8 cellular contexts compared by ENCODE assay signal in the genomic region with DNA sequence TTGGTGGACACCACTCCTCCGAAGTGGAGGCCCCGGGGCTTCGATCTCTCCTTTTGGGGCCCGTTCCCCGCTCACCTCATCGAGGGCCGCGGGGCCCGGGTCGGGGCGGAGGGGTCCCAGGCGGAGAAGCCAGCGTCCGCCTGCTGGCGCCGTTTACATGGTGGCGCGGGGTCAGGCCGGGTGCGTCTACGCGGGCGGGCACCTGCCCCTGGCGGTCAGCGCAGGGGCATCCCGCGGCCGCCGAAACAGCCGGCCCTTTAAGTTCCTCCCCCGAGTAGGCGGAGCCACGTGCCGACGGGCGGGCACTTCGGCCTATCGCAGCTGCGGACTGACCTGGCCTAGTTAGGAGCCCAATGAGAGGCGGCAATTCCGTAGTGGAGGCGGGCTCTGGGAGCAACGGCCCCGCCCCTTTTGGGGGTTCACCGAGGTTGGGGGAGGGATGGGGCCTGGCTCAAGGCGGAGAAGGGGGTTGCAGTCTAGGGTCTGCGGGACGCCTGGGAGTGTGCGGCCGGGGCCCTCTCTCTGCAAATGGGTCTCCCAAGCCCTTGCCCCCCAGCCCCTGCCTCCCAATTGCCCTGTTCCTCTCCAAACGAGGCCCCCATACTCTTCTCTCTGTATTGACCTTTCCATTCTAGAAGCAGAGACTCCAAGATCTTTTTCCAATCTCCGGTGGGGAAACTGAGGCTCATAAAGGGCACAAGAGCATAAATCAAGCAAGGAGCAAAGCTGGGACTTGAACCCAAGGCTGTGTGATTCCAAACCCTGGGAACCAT. TPM values are rescaled to one million over a fixed set of nuclear protein-coding genes. Genes with fewer than 3 reads are reported as not detected.
A peak's percentile ranks its signal among the peaks of the same experiment; 100 is the strongest.
DNase-seq lines count a peak whose midpoint lies in the region; ATAC-seq, FAIRE-seq and TF ChIP-seq lines count a peak whose summit lies in the region.

A gene with protein sequence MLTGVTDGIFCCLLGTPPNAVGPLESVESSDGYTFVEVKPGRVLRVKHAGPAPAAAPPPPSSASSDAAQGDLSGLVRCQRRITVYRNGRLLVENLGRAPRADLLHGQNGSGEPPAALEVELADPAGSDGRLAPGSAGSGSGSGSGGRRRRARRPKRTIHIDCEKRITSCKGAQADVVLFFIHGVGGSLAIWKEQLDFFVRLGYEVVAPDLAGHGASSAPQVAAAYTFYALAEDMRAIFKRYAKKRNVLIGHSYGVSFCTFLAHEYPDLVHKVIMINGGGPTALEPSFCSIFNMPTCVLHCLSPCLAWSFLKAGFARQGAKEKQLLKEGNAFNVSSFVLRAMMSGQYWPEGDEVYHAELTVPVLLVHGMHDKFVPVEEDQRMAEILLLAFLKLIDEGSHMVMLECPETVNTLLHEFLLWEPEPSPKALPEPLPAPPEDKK (minus strand): TSS at position 259 of the 773 bp plus-strand sequence. CDS start 1,809 bp downstream, outside the sequence.

- peak within 1 kb of the TSS; percentile 55 to 87 (median 64) for H3K4me3 ChIP-seq in keratinocyte (ENCODE audit: control insufficient read depth in 2 of 3, extremely low read depth in 1 of 3, insufficient read depth in 2 of 3, low read depth in 1 of 3, low read length in 3 of 3)

- peaks cover 14% of the 10 kb centered on the region for H3K79me2 ChIP-seq in keratinocyte (ENCODE audit: control insufficient read depth, insufficient read depth, low read length)

- dilution Hi-C loops in keratinocyte (cut with MboI; ENCODE audit: extremely low pct_ligation_motif_present, low sequenced_read_pairs) = no loop called here

- ATAC-seq in GM18870 (IDR thresholded peaks at IDR 0.05; ENCODE audit: unreplicated experiment) (peak; percentile 34), HG03139 (IDR thresholded peaks at IDR 0.05; ENCODE audit: unreplicated experiment) (peak; percentile 50)
- ATAC-seq in activated CD4-positive, CD25-positive, alpha-beta regulatory T cell treated with anti-CD3 and anti-CD28 coated beads, Interleukin-2, amount 50 U/mL, for 24 hours = peak; percentile 73 to 75

- H3K9me1 ChIP-seq in keratinocyte (ENCODE audit: control insufficient read depth, extremely low read depth, insufficient read depth, low read length) = peaks cover 3% of the 10 kb centered on the region

- H3K36me3 ChIP-seq in keratinocyte (ENCODE audit: control insufficient read depth in 2 of 2, extremely low read depth in 1 of 2, insufficient read depth in 2 of 2, low read length in 2 of 2) = peaks cover 0 to 2% of the 10 kb centered on the region in 2 experiments

- H3K9me3 ChIP-seq in keratinocyte (ENCODE audit: control insufficient read depth, low read depth, low read length) = no peaks in the 10 kb centered on the region

- peak within 1 kb of the TSS; percentile 33 for H2AFZ ChIP-seq in keratinocyte (ENCODE audit: control insufficient read depth, low read length)

- DNase-seq in AG08395 (ENCODE audit: low spot score) (peak; percentile 98), NCI-H2227 treated with DMSO at 0.1 percent for 48 hours (lab: John Stamatoyannopoulos, UW) (peak; percentile 76), cerebellar cortex (ENCODE audit: low spot score) (peak; percentile 98), keratinocyte (ENCODE audit: low read depth, low spot score) (peak; percentile 78)
- DNase-seq in stimulated activated CD4-positive, alpha-beta T cell treated with anti-CD3 and anti-CD28 coated beads, Interleukin-12 subunit alpha, Interleukin-12 subunit beta, amount 100 ng/mL, for 4 hours = peak; percentile 89

- H3K9ac ChIP-seq in keratinocyte (ENCODE audit: control insufficient read depth, extremely low read depth, insufficient read depth, low read length) = peak within 1 kb of the TSS; percentile 69

- H4K20me1 ChIP-seq in keratinocyte (ENCODE audit: control insufficient read depth, extremely low read depth, insufficient read depth, low read length) = no peaks in the 10 kb centered on the region

- peak in 2 of 3 experiments; percentile 19 to 26 for TF ChIP-seq CTCF in keratinocyte (optimal IDR thresholded peaks at IDR 0.05 in 1 of 3, IDR thresholded peaks at IDR 0.05 in 1 of 3, conservative IDR thresholded peaks at IDR 0.05 in 1 of 3; ENCODE audit: extremely low read depth in 1 of 3, insufficient read depth in 2 of 3, low read length in 3 of 3)

- no peaks in the 10 kb centered on the region for H3K27me3 ChIP-seq in keratinocyte (ENCODE audit: control insufficient read depth, extremely low read depth, insufficient read depth, low read length)

- peak; percentile 73 for FAIRE-seq in keratinocyte (lab: Jason Lieb, UNC)

- peak within 1 kb of the TSS; percentile 87 for H3K4me2 ChIP-seq in keratinocyte (ENCODE audit: control insufficient read depth, extremely low read depth, insufficient read depth, low read depth, low read length)

- peaks cover 32% of the 10 kb centered on the region for H3K4me1 ChIP-seq in keratinocyte (ENCODE audit: control insufficient read depth, extremely low read depth, insufficient read depth, low read length)

- peak within 1 kb of the TSS; percentile 54 for H3K27ac ChIP-seq in keratinocyte (ENCODE audit: control insufficient read depth, insufficient read depth, low read length)

RNA-seq across cellular contexts. Expression of the gene that starts here (rescaled TPM):
- polyA plus RNA-seq in keratinocyte = 4.1 to 11.2 TPM (median 8.7 TPM) in 3 replicates
- polyA plus RNA-seq in keratinocyte (2011; ENCODE audit: low read depth) = 1.3 TPM
- 5.4 and 16.0 TPM in 2 replicates for polyA plus RNA-seq in keratinocyte (2011; cell fraction: cytosol; rRNA removed)
- polyA plus RNA-seq in keratinocyte (2011; cell fraction: nucleus; rRNA removed) = 4.7 and 6.7 TPM in 2 replicates
- polyA plus RNA-seq in keratinocyte (2012; ENCODE audit: low replicate concordance) = 6.0 and 12.8 TPM in 2 replicates
- 5.0 to 9.3 TPM (median 7.3 TPM) in 3 replicates for polyA minus RNA-seq in keratinocyte
- polyA minus RNA-seq in keratinocyte (2011; cell fraction: cytosol; rRNA and poly(A)+ RNA removed) = 29.9 TPM
- polyA minus RNA-seq in keratinocyte (2011; cell fraction: nucleus; rRNA and poly(A)+ RNA removed) = 6.6 and 7.1 TPM in 2 replicates

Comparison
In these comparisons a context has a peak if more than half of its experiments do, and no peak if none do; other contexts are left out.
1. Peak in every context shown above with its lines: DNase-seq, ATAC-seq, H3K4me3 ChIP-seq and H3K27ac ChIP-seq.